16 cellular contexts compared by ENCODE assay signal in the genomic region with DNA sequence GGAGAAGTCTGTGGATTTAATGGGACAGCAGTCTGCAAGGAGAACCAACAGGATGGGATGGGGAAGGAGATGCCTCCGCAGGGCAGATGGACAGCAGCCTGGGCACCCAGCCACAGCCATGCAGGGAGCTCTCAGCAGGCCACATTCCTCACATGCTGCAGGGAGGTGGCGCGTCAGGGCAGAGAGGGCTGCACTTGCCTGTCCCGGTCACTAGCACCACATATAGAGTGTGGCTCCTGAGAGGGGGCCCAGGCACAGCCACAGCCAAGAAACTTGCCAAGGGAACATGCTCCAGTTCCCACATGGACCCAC.
DNase-seq lines count a peak whose midpoint lies in the region; ATAC-seq, FAIRE-seq and TF ChIP-seq lines count a peak whose summit lies in the region.
"Had no signal": no experiment of that assay in that cellular context is flagged by ENCODE, and none has a peak within 500 bp of the region (broad histone marks: within the 10 kb centered on the region; RNA-seq: fewer than 3 reads in every experiment).

No MANE protein-coding gene starts in this region.

- peak overlapping the region in 1 of 2 experiments; percentile 19; a peak in 1 of 4 replicates for H3K9ac ChIP-seq in K562 (ENCODE audit: insufficient read depth in 1 of 2, low read depth in 2 of 2, low read length in 2 of 2)

- H3K36me3 ChIP-seq in H7 (replicated peaks; ENCODE audit: control insufficient read depth, insufficient read depth, low read length) (no peaks in the 10 kb centered on the region), K562 (ENCODE audit: control insufficient read depth, insufficient read depth, low read length) (no peaks in the 10 kb centered on the region)
- H3K36me3 ChIP-seq: adrenal gland, suprapubic skin had no signal

- no peaks in the 10 kb centered on the region for H3K79me2 ChIP-seq in K562 (ENCODE audit: control insufficient read depth, insufficient read depth, low read length)

- in situ Hi-C loops in K562 (cut with MboI), result no loop called here

- intact Hi-C loops in K562 (cut with micrococcal nuclease), result no loop called here

- peak; percentile 39 for ATAC-seq in K562

- FAIRE-seq in K562 (lab: Jason Lieb, UNC), result no peak

- H3K4me3 ChIP-seq in H7 (ENCODE audit: insufficient read depth, low read depth, low read length) (no peak overlapping the region), K562 (no peak overlapping the region)
- H3K4me3 ChIP-seq: adrenal gland, suprapubic skin had no signal

- no peak for TF ChIP-seq POLR2A in K562 (conservative IDR thresholded peaks at IDR 0.05)

- BruUV-seq in K562 (replicated peaks; lab: Mats Ljungman, UMichigan), result no TSS peak

- no peaks in the 10 kb centered on the region for H3K9me1 ChIP-seq in K562 (ENCODE audit: control insufficient read depth, insufficient read depth, low read length)

- no peak for TF ChIP-seq RAD21 in K562 (CRISPR knock-in tag; conservative IDR thresholded peaks at IDR 0.05 in 1 of 2, IDR thresholded peaks at IDR 0.05 in 1 of 2)

- no peak for TF ChIP-seq EP300 in K562 (IDR thresholded peaks at IDR 0.05; ENCODE audit: low read length)

- H3K4me2 ChIP-seq in K562 (ENCODE audit: insufficient read depth, low read length), result no peak overlapping the region

- 13% methylated on average over 4 of the region's 4 CpGs for WGBS in K562 (ENCODE audit: insufficient coverage, low coverage, missing lambda C conversion rate)

- no peak overlapping the region for H3K27ac ChIP-seq in K562 (ENCODE audit: extremely low read depth, low read depth, low read length)
- H3K27ac ChIP-seq: adrenal gland, suprapubic skin had no signal

- H3K27me3 ChIP-seq in H7 (ENCODE audit: control insufficient read depth, insufficient read depth, low read length), result no peaks in the 10 kb centered on the region; the same call in 1 of the 2 replicates
- peaks cover 57 to 89% of the 10 kb centered on the region in 2 experiments for H3K27me3 ChIP-seq in K562 (ENCODE audit: control insufficient read depth in 2 of 2, insufficient read depth in 2 of 2, low read length in 2 of 2)
- H3K27me3 ChIP-seq: adrenal gland, suprapubic skin had no signal

- H3K9me3 ChIP-seq in K562 (replicated peaks; ENCODE audit: control insufficient read depth, insufficient read depth, low read depth, low read length), result no peaks in the 10 kb centered on the region
- H3K9me3 ChIP-seq: adrenal gland, suprapubic skin had no signal

- DNase-seq in A172 (ENCODE audit: low spot score), result peak; percentile 75
- peak; percentile 66 for DNase-seq in H7
- no peak for DNase-seq in K562 (ENCODE audit: extremely low read depth in 1 of 4, low spot score in 3 of 4)
- peak; percentile 78 for DNase-seq in iPS-NIHi11 (ENCODE audit: low spot score)
- no peak for DNase-seq in NCI-H524 treated with DMSO at 0.1 percent for 48 hours (lab: John Stamatoyannopoulos, UW)
- no peak for DNase-seq in stimulated activated CD4-positive, alpha-beta T cell treated with anti-CD3 and anti-CD28 coated beads, Interleukin-4, amount 100 ng/mL, for 1 hour
- DNase-seq in NCI-H187 (lab: John Stamatoyannopoulos, UW), result no peak
- DNase-seq in NCI-H526 (lab: John Stamatoyannopoulos, UW), result no peak
- DNase-seq: adrenal gland, Calu3, NCI-H2029 treated with DMSO at 0.1 percent for 48 hours, NCI-H69, nephron progenitor cell, OCI-M1, SW 1271 had no signal

- peaks cover 0 to 4% of the 10 kb centered on the region in 2 experiments; a peak in 2 of 5 replicates for H3K4me1 ChIP-seq in K562 (replicated peaks in 1 of 2; ENCODE audit: control insufficient read depth in 2 of 2, insufficient read depth in 2 of 2, low read length in 2 of 2)

- CTCF ChIA-PET in K562 (lab: Yijun Ruan, JAX; ENCODE audit: low intra/inter-chr PET ratio), result no interaction called here

- POLR2A ChIA-PET in K562 (lab: Yijun Ruan, JAX), result no interaction called here

- TF ChIP-seq CTCF in K562 (IDR thresholded peaks at IDR 0.05 in 2 of 3, conservative IDR thresholded peaks at IDR 0.05 in 1 of 3; ENCODE audit: insufficient read depth in 2 of 3, low read depth in 1 of 3, low read length in 3 of 3), result 0 out of 6 replicates have a peak, but pooled peaks of 1 of the 3 experiments have one; percentile 2

- no peak overlapping the region for H2AFZ ChIP-seq in K562 (ENCODE audit: low read depth, low read length)

- H4K20me1 ChIP-seq in K562 (replicated peaks; ENCODE audit: control insufficient read depth, insufficient read depth, low read length), result 0 out of 2 replicates have a peak, but pooled peaks cover 3% of the 10 kb centered on the region

TF ChIP-seq in K562, 482 proteins besides CTCF, POLR2A, EP300 and RAD21:
- TF ChIP-seq LARP7 (IDR thresholded peaks at IDR 0.05), result no peak
- no peak for TF ChIP-seq ZNF143 (CRISPR knock-in tag; IDR thresholded peaks at IDR 0.05)
- TF ChIP-seq RBM15 (IDR thresholded peaks at IDR 0.05; ENCODE audit: insufficient read depth, low read length), result no peak
- no peak for TF ChIP-seq MXI1 (IDR thresholded peaks at IDR 0.05; ENCODE audit: low read depth, low read length)
- no peak for TF ChIP-seq ZNF778 (CRISPR knock-in tag; IDR thresholded peaks at IDR 0.05)
- no peak for TF ChIP-seq KAT2B (IDR thresholded peaks at IDR 0.05; ENCODE audit: low read depth, low read length)
- TF ChIP-seq NONO (IDR thresholded peaks at IDR 0.05; ENCODE audit: low read depth in 2 of 2, low read length in 1 of 2), result no peak
- TF ChIP-seq ZNF696 (CRISPR knock-in tag; conservative IDR thresholded peaks at IDR 0.05), result no peak
- TF ChIP-seq, protein P1, sequence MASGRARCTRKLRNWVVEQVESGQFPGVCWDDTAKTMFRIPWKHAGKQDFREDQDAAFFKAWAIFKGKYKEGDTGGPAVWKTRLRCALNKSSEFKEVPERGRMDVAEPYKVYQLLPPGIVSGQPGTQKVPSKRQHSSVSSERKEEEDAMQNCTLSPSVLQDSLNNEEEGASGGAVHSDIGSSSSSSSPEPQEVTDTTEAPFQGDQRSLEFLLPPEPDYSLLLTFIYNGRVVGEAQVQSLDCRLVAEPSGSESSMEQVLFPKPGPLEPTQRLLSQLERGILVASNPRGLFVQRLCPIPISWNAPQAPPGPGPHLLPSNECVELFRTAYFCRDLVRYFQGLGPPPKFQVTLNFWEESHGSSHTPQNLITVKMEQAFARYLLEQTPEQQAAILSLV (tag; IDR thresholded peaks at IDR 0.05), result no peak
- no peak for TF ChIP-seq HNRNPH1 (optimal IDR thresholded peaks at IDR 0.05; ENCODE audit: low read depth, low read length)
- no peak for TF ChIP-seq ZNF780A (CRISPR knock-in tag; IDR thresholded peaks at IDR 0.05)
- TF ChIP-seq POLR3A (IDR thresholded peaks at IDR 0.05; ENCODE audit: borderline replicate concordance, extremely low read depth, insufficient read depth, insufficient read length), result no peak
- TF ChIP-seq, protein P2, sequence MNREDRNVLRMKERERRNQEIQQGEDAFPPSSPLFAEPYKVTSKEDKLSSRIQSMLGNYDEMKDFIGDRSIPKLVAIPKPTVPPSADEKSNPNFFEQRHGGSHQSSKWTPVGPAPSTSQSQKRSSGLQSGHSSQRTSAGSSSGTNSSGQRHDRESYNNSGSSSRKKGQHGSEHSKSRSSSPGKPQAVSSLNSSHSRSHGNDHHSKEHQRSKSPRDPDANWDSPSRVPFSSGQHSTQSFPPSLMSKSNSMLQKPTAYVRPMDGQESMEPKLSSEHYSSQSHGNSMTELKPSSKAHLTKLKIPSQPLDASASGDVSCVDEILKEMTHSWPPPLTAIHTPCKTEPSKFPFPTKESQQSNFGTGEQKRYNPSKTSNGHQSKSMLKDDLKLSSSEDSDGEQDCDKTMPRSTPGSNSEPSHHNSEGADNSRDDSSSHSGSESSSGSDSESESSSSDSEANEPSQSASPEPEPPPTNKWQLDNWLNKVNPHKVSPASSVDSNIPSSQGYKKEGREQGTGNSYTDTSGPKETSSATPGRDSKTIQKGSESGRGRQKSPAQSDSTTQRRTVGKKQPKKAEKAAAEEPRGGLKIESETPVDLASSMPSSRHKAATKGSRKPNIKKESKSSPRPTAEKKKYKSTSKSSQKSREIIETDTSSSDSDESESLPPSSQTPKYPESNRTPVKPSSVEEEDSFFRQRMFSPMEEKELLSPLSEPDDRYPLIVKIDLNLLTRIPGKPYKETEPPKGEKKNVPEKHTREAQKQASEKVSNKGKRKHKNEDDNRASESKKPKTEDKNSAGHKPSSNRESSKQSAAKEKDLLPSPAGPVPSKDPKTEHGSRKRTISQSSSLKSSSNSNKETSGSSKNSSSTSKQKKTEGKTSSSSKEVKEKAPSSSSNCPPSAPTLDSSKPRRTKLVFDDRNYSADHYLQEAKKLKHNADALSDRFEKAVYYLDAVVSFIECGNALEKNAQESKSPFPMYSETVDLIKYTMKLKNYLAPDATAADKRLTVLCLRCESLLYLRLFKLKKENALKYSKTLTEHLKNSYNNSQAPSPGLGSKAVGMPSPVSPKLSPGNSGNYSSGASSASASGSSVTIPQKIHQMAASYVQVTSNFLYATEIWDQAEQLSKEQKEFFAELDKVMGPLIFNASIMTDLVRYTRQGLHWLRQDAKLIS (CRISPR knock-in tag; IDR thresholded peaks at IDR 0.05), result no peak
- TF ChIP-seq, protein P3, sequence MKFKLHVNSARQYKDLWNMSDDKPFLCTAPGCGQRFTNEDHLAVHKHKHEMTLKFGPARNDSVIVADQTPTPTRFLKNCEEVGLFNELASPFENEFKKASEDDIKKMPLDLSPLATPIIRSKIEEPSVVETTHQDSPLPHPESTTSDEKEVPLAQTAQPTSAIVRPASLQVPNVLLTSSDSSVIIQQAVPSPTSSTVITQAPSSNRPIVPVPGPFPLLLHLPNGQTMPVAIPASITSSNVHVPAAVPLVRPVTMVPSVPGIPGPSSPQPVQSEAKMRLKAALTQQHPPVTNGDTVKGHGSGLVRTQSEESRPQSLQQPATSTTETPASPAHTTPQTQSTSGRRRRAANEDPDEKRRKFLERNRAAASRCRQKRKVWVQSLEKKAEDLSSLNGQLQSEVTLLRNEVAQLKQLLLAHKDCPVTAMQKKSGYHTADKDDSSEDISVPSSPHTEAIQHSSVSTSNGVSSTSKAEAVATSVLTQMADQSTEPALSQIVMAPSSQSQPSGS (CRISPR knock-in tag; IDR thresholded peaks at IDR 0.05), result no peak
- TF ChIP-seq ZBTB7A (IDR thresholded peaks at IDR 0.05; ENCODE audit: borderline replicate concordance, control insufficient read depth, low read depth, low read length), result no peak
- TF ChIP-seq RB1 (IDR thresholded peaks at IDR 0.05; ENCODE audit: low read depth), result no peak

Comparison
In these comparisons a context has a peak if more than half of its experiments do, and no peak if none do; other contexts are left out.
1. DNase-seq: peak in A172 (single experiment), H7 (single experiment) and iPS-NIHi11 (single experiment); none in K562 (0 of 4), NCI-H524 treated with DMSO at 0.1 percent for 48 hours (single experiment), stimulated activated CD4-positive, alpha-beta T cell treated with anti-CD3 and anti-CD28 coated beads, Interleukin-4, amount 100 ng/mL, for 1 hour (single experiment), NCI-H187 (0 of 2) and NCI-H526 (0 of 2).